In genomic region chr15:69976366-69976994, GRCh38 we compare ENCODE assay signal across 8 cellular contexts.
A peak's percentile ranks its signal among the peaks of the same experiment; 100 is the strongest.
DNase-seq lines count a peak whose midpoint lies in the region; ATAC-seq, FAIRE-seq and TF ChIP-seq lines count a peak whose summit lies in the region.

No MANE protein-coding gene starts in this region.

- no peaks in the 10 kb centered on the region for H3K27me3 ChIP-seq in brain microvascular endothelial cell (replicated peaks)

- H3K27me3 Mint-ChIP-seq in nephron progenitor cell (ENCODE audit: low read depth, poor library complexity), result peaks cover 44% of the 10 kb centered on the region

- TF ChIP-seq CTCF in brain microvascular endothelial cell (IDR thresholded peaks at IDR 0.05; ENCODE audit: low read depth, low read length, missing control alignments) (no peak), nephron progenitor cell (IDR thresholded peaks at IDR 0.05) (no peak), kidney (IDR thresholded peaks at IDR 0.05; ENCODE audit: borderline replicate concordance, extremely low read depth, insufficient read depth) (no peak)

- ATAC-seq in HG03342 (IDR thresholded peaks at IDR 0.05; ENCODE audit: unreplicated experiment), result no peak

- H3K9me3 Mint-ChIP-seq in nephron progenitor cell, result no peaks in the 10 kb centered on the region

- peaks cover 20% of the 10 kb centered on the region for H3K4me1 Mint-ChIP-seq in nephron progenitor cell

- no peaks in the 10 kb centered on the region for H3K36me3 Mint-ChIP-seq in nephron progenitor cell (ENCODE audit: low read depth)

- FAIRE-seq in kidney (lab: Jason Lieb, UNC), result no peak

- H3K27ac Mint-ChIP-seq in nephron progenitor cell, result no peak overlapping the region

- intact Hi-C loops in kidney (cut with DNase I), result no loop called here

- DNase-seq in H4 (ENCODE audit: low spot score) (peak; percentile 34), SK-N-MC (ENCODE audit: low read depth, low spot score) (peak; percentile 22), brain microvascular endothelial cell (peak; percentile 28), nephron progenitor cell (peak; percentile 78), kidney (no peak), NCI-H2171 (lab: John Stamatoyannopoulos, UW) (no peak), GOT3 (lab: John Stamatoyannopoulos, UW) (no peak)

- in situ Hi-C loops in brain microvascular endothelial cell (cut with HindIII; ENCODE audit: low pct_ligation_motif_present, low sequenced_read_pairs), result no loop called here

- H3K4me3 ChIP-seq in SK-N-MC (no peak overlapping the region), brain microvascular endothelial cell (ENCODE audit: low read depth, low read length) (no peak overlapping the region), kidney (ENCODE audit: low read length in 2 of 2) (no peak overlapping the region)

- H3K4me3 Mint-ChIP-seq in nephron progenitor cell, result no peak overlapping the region

- H3K36me3 ChIP-seq in SK-N-MC (ENCODE audit: insufficient read depth, low read length), result no peaks in the 10 kb centered on the region
- no peaks in the 10 kb centered on the region for H3K36me3 ChIP-seq in brain microvascular endothelial cell (replicated peaks)
- no peaks in the 10 kb centered on the region for H3K36me3 ChIP-seq in kidney (ENCODE audit: control insufficient read depth in 1 of 2, insufficient read depth in 2 of 2, low read length in 2 of 2)

- no peak overlapping the region for H3K27ac ChIP-seq in SK-N-MC
- H3K27ac ChIP-seq in brain microvascular endothelial cell, result no peak overlapping the region
- no peak overlapping the region for H3K27ac ChIP-seq in kidney (ENCODE audit: low read depth in 2 of 2, low read length in 2 of 2)

- no peaks in the 10 kb centered on the region for H3K4me1 ChIP-seq in kidney (ENCODE audit: control insufficient read depth in 1 of 2, insufficient read depth in 1 of 2, low read depth in 1 of 2, low read length in 2 of 2)

- H3K9ac ChIP-seq in SK-N-MC (ENCODE audit: insufficient read length) (no peak overlapping the region), kidney (ENCODE audit: low read length in 2 of 2) (no peak overlapping the region)

- H3K9me3 ChIP-seq in SK-N-MC (ENCODE audit: low read depth, low read length), result no peaks in the 10 kb centered on the region
- no peaks in the 10 kb centered on the region for H3K9me3 ChIP-seq in kidney (ENCODE audit: control insufficient read depth in 1 of 2, low read length in 2 of 2)

Comparison
In these comparisons a context has a peak if more than half of its experiments do, and no peak if none do; other contexts are left out.
1. DNase-seq: peak in H4 (single experiment), SK-N-MC (single experiment), brain microvascular endothelial cell (single experiment) and nephron progenitor cell (single experiment); none in kidney (single experiment), NCI-H2171 (single experiment) and GOT3 (single experiment).